9 cellular contexts compared by ENCODE assay signal in genomic region chr6:106799008-106799952, GRCh38.
DNase-seq lines count a peak whose midpoint lies in the region; ATAC-seq and TF ChIP-seq lines count a peak whose summit lies in the region.
"Had no signal": no experiment of that assay in that cellular context is flagged by ENCODE, and none has a peak within 500 bp of the region (broad histone marks: within the 10 kb centered on the region; RNA-seq: fewer than 3 reads in every experiment).

No MANE protein-coding gene starts in this region.

- no peak for TF ChIP-seq POLR2A in adrenal gland (IDR thresholded peaks at IDR 0.05)

- H2AFZ ChIP-seq in Loucy (ENCODE audit: low read length) = no peak overlapping the region

- POLR2A ChIA-PET in A673 (lab: Charles Lee; ENCODE audit: low non-redundant PET) = no interaction called here

- no peak overlapping the region for H3K9ac ChIP-seq in Loucy (ENCODE audit: low read depth, low read length, poor library complexity, severe bottlenecking)

- H3K9me3 ChIP-seq in A673 (ENCODE audit: low read depth, low read length, poor library complexity, severe bottlenecking) (no peaks in the 10 kb centered on the region), Loucy (ENCODE audit: insufficient read depth, low read depth, low read length) (no peaks in the 10 kb centered on the region), upper lobe of right lung (no peaks in the 10 kb centered on the region), adrenal gland (replicated peaks in 1 of 3) (no peaks in the 10 kb centered on the region)

- H3K27me3 ChIP-seq in A673 (replicated peaks; ENCODE audit: insufficient read depth, low read depth, low read length, poor library complexity) (no peaks in the 10 kb centered on the region), Loucy (ENCODE audit: insufficient read depth, low read length, poor library complexity, severe bottlenecking) (peaks cover 39% of the 10 kb centered on the region), upper lobe of right lung (no peaks in the 10 kb centered on the region), adrenal gland (no peaks in the 10 kb centered on the region)

- no peak overlapping the region for H3K4me3 ChIP-seq in A673 (ENCODE audit: low read depth, low read length, poor library complexity, severe bottlenecking)
- H3K4me3 ChIP-seq in Loucy (ENCODE audit: low read length, poor library complexity, severe bottlenecking) = peak overlapping the region; percentile 52
- H3K4me3 ChIP-seq in upper lobe of right lung = no peak overlapping the region
- H3K4me3 ChIP-seq in adrenal gland = no peak overlapping the region

- WGBS in adrenal gland, 4 donors = 65 to 71% (median 66%) methylated on average over 7 to 8 of the region's 8 CpGs

- BruUV-seq in A673 (replicated peaks; lab: Mats Ljungman, UMichigan) = no TSS peak

- intact Hi-C loops in A673 (cut with micrococcal nuclease; ENCODE audit: unreplicated experiment) = no loop called here
- intact Hi-C loops in upper lobe of right lung (cut with DNase I) = no loop called here
- intact Hi-C loops in adrenal gland (cut with DNase I) = no loop called here

- no peaks in the 10 kb centered on the region for H3K9me2 ChIP-seq in Loucy (replicated peaks; ENCODE audit: low read depth, low read length)

- peak overlapping the region; percentile 68 for H3K4me2 ChIP-seq in Loucy (ENCODE audit: low read depth, low read length, poor library complexity, severe bottlenecking)

- ATAC-seq in GM21390 (IDR thresholded peaks at IDR 0.05; ENCODE audit: unreplicated experiment) = peak; percentile 63
- peak; percentile 19 for ATAC-seq in upper lobe of right lung

- H3K36me3 ChIP-seq in A673 (ENCODE audit: insufficient read depth, low read length, poor library complexity, severe bottlenecking) = no peaks in the 10 kb centered on the region
- H3K36me3 ChIP-seq in Loucy (ENCODE audit: insufficient read depth, low read length) = no peaks in the 10 kb centered on the region
- H3K36me3 ChIP-seq in upper lobe of right lung = no peaks in the 10 kb centered on the region
- H3K36me3 ChIP-seq in adrenal gland (replicated peaks in 1 of 2) = no peaks in the 10 kb centered on the region

- H3K4me1 ChIP-seq in A673 (ENCODE audit: insufficient read depth, low read length, poor library complexity, severe bottlenecking) = no peaks in the 10 kb centered on the region
- H3K4me1 ChIP-seq in Loucy (ENCODE audit: insufficient read depth, low read length, poor library complexity, severe bottlenecking) = peaks cover 22% of the 10 kb centered on the region
- no peaks in the 10 kb centered on the region for H3K4me1 ChIP-seq in upper lobe of right lung
- H3K4me1 ChIP-seq in adrenal gland (replicated peaks in 1 of 2) = no peaks in the 10 kb centered on the region

- DNase-seq in A673 (ENCODE audit: low spot score) (peak; percentile 10), fibroblast of gingiva (ENCODE audit: low read depth) (peak; percentile 38), upper lobe of right lung (no peak), foreskin melanocyte (no peak), adrenal gland (no peak), anterior cingulate cortex (lab: John Stamatoyannopoulos, UW) (no peak)
- DNase-seq: activated T-cell treated with anti-CD3 and anti-CD28 coated beads, Interleukin-2, amount 50 U/mL, for 72 hours had no signal

- no peaks in the 10 kb centered on the region for H4K20me1 ChIP-seq in Loucy (ENCODE audit: insufficient read depth, low read length, poor library complexity, severe bottlenecking)

- H3K27ac ChIP-seq in A673 (ENCODE audit: low read depth, low read length, poor library complexity, severe bottlenecking) (no peak overlapping the region), upper lobe of right lung (no peak overlapping the region), adrenal gland (no peak overlapping the region)

- no peaks in the 10 kb centered on the region for H3F3A ChIP-seq in Loucy (ENCODE audit: low read depth)

- CTCF ChIA-PET in A673 (lab: Charles Lee) = no interaction called here

- no peak for TF ChIP-seq CTCF in A673 (conservative IDR thresholded peaks at IDR 0.05; ENCODE audit: low read depth, low read length)
- TF ChIP-seq CTCF in Loucy (conservative IDR thresholded peaks at IDR 0.05; ENCODE audit: low read length) = no peak
- TF ChIP-seq CTCF in upper lobe of right lung (IDR thresholded peaks at IDR 0.05) = no peak
- TF ChIP-seq CTCF in adrenal gland (IDR thresholded peaks at IDR 0.05) = no peak

- no peaks in the 10 kb centered on the region for H3K79me2 ChIP-seq in Loucy (ENCODE audit: insufficient read depth, low read length)

Comparison
In these comparisons a context has a peak if more than half of its experiments do, and no peak if none do; other contexts are left out.
1. DNase-seq: peak in A673 (single experiment) and fibroblast of gingiva (single experiment); none in upper lobe of right lung (single experiment), foreskin melanocyte (single experiment), adrenal gland (0 of 7) and anterior cingulate cortex (0 of 58).